In the genomic region with DNA sequence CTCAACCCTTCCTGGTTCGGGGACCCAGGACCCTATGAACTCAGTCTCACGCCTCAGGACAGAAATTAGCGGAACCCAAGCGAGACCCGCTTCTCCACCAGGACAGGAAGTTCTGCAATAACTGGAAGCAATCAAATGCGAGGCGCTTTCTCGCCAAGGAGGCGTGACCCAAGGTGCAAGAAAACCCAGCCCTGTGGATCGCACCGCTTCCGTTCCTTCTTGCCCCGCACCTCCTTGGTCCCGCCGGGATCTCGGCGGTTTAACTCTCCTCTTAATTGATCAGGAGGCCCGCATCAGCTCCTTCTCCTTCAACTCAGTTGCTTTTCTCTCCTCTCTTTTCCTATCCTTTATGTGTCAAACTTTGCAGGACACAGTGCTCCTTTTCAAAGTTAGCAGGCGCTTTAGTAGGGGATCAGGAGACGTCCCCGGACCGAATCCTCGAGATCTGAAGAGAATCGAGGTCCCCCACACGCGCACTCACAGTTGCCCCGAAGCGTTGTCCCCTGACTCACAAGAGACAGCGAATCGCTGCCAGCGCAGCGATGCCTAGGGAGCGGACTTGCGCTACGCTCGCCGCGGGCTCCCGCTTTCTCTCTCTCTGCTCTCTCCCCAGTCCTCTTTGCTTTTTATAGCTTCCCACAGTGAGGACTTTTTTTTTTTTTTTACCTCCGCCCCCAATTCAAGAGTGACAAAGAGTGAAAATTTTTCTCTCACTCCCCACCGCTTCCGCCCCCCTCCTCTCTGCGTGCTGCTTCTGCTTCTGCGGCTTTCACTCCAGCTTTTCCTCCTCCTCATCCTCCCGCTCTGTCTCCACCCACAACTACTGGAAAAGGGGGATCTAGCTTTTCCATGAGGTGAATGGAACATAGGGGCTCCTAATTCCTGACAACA, we compare ENCODE assay signal across 9 cellular contexts. TPM values are rescaled to one million over a fixed set of nuclear protein-coding genes. Genes with fewer than 3 reads are reported as not detected.
DNase-seq lines count a peak whose midpoint lies in the region; ATAC-seq, FAIRE-seq and TF ChIP-seq lines count a peak whose summit lies in the region.
"Had no signal": no experiment of that assay in that cellular context is flagged by ENCODE, and none has a peak within 500 bp of the region (broad histone marks: within the 10 kb centered on the region; RNA-seq: fewer than 3 reads in every experiment).

A gene with protein sequence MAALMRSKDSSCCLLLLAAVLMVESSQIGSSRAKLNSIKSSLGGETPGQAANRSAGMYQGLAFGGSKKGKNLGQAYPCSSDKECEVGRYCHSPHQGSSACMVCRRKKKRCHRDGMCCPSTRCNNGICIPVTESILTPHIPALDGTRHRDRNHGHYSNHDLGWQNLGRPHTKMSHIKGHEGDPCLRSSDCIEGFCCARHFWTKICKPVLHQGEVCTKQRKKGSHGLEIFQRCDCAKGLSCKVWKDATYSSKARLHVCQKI (minus strand): TSS at position 603 of the 891 bp plus-strand sequence. CDS start 722 bp downstream, outside the sequence.

- H3K27me3 ChIP-seq in BE2C = peaks cover 59% of the 10 kb centered on the region
- peaks cover 9% of the 10 kb centered on the region in 2 donors for H3K27me3 ChIP-seq in right atrium auricular region

- FAIRE-seq in H54 (lab: Jason Lieb, UNC) = no peak

- ATAC-seq in HG02884 (IDR thresholded peaks at IDR 0.05; ENCODE audit: unreplicated experiment) = peak; percentile 36
- no peak for ATAC-seq in activated CD8-positive, alpha-beta memory T cell treated with anti-CD3 and anti-CD28 coated beads, Interleukin-2, amount 10 ng/mL, durations not matched to agents 7 days and 5 days
- no peak for ATAC-seq in HG03280 (IDR thresholded peaks at IDR 0.05; ENCODE audit: unreplicated experiment)

- H3K36me3 ChIP-seq in BE2C (no peaks in the 10 kb centered on the region), right atrium auricular region (no peaks in the 10 kb centered on the region)

- DNase-seq in BE2C (peak; percentile 33), right atrium auricular region (ENCODE audit: low spot score) (peak; percentile 59), retina (peak; percentile 79), H54 (ENCODE audit: insufficient read length, low spot score) (no peak), HPDE6-E6E7 (ENCODE audit: extremely low spot score) (no peak)
- no peak for DNase-seq in activated CD8-positive, alpha-beta memory T cell treated with anti-CD3 and anti-CD28 coated beads, Interleukin-2, amount 10 ng/mL, durations not matched to agents 7 days and 5 days

- no peak within 1 kb of the TSS for H3K27ac ChIP-seq in right atrium auricular region
- H3K27ac ChIP-seq: epithelial cell of prostate had no signal

- peaks cover 22% of the 10 kb centered on the region for H3K4me1 Mint-ChIP-seq in activated CD8-positive, alpha-beta memory T cell treated with anti-CD3 and anti-CD28 coated beads, Interleukin-2, amount 10 ng/mL, durations not matched to agents 7 days and 5 days

- H3K4me3 ChIP-seq in BE2C (ENCODE audit: low read depth, low read length) (peak within 1 kb of the TSS; percentile 59), right atrium auricular region (peak within 1 kb of the TSS; percentile 19 to 42)

- TF ChIP-seq POLR2A in H54 (IDR thresholded peaks at IDR 0.05; ENCODE audit: low read depth, low read length) = no peak

- TF ChIP-seq CTCF in BE2C (IDR thresholded peaks at IDR 0.05; ENCODE audit: low read depth, low read length) (no peak), right atrium auricular region (IDR thresholded peaks at IDR 0.05) (no peak)

- H3K9me3 ChIP-seq in BE2C (no peaks in the 10 kb centered on the region), right atrium auricular region (no peaks in the 10 kb centered on the region)

- H3K9me3 Mint-ChIP-seq in activated CD8-positive, alpha-beta memory T cell treated with anti-CD3 and anti-CD28 coated beads, Interleukin-2, amount 10 ng/mL, durations not matched to agents 7 days and 5 days (ENCODE audit: low read depth) = peaks cover 2% of the 10 kb centered on the region

- H3K4me1 ChIP-seq in BE2C (no peaks in the 10 kb centered on the region), right atrium auricular region (peaks cover 0 to 28% of the 10 kb centered on the region in 2 donors)

- H3K4me3 Mint-ChIP-seq in activated CD8-positive, alpha-beta memory T cell treated with anti-CD3 and anti-CD28 coated beads, Interleukin-2, amount 10 ng/mL, durations not matched to agents 7 days and 5 days = peak within 1 kb of the TSS; percentile 52

- no peak within 1 kb of the TSS for H3K27ac Mint-ChIP-seq in activated CD8-positive, alpha-beta memory T cell treated with anti-CD3 and anti-CD28 coated beads, Interleukin-2, amount 10 ng/mL, durations not matched to agents 7 days and 5 days

- CTCF ChIA-PET in activated CD8-positive, alpha-beta memory T cell treated with anti-CD3 and anti-CD28 coated beads, Interleukin-2, amount 10 ng/mL, durations not matched to agents 7 days and 5 days (lab: Charles Lee) = no interaction called here

- H3K36me3 Mint-ChIP-seq in activated CD8-positive, alpha-beta memory T cell treated with anti-CD3 and anti-CD28 coated beads, Interleukin-2, amount 10 ng/mL, durations not matched to agents 7 days and 5 days = no peaks in the 10 kb centered on the region

- peaks cover 59% of the 10 kb centered on the region for H3K27me3 Mint-ChIP-seq in activated CD8-positive, alpha-beta memory T cell treated with anti-CD3 and anti-CD28 coated beads, Interleukin-2, amount 10 ng/mL, durations not matched to agents 7 days and 5 days

RNA-seq across cellular contexts. Expression of the gene that starts here (rescaled TPM):
- polyA plus RNA-seq in BE2C (2012; ENCODE audit: insufficient read depth, insufficient read length, low read depth) = not detected
- not detected for total RNA-seq in activated CD8-positive, alpha-beta memory T cell treated with anti-CD3 and anti-CD28 coated beads, Interleukin-2, amount 10 ng/mL, durations not matched to agents 7 days and 5 days
- total RNA-seq in right atrium auricular region = 1 to 10 TPM; 1.8 to 4.1 TPM

Comparison
In these comparisons a context has a peak if more than half of its experiments do, and no peak if none do; other contexts are left out.
1. DNase-seq: peak in BE2C (single experiment), right atrium auricular region (single experiment) and retina (single experiment); none in activated CD8-positive, alpha-beta memory T cell treated with anti-CD3 and anti-CD28 coated beads, Interleukin-2, amount 10 ng/mL, durations not matched to agents 7 days and 5 days (single experiment), H54 (single experiment) and HPDE6-E6E7 (single experiment).